8 cellular contexts compared by ENCODE assay signal in the genomic region with DNA sequence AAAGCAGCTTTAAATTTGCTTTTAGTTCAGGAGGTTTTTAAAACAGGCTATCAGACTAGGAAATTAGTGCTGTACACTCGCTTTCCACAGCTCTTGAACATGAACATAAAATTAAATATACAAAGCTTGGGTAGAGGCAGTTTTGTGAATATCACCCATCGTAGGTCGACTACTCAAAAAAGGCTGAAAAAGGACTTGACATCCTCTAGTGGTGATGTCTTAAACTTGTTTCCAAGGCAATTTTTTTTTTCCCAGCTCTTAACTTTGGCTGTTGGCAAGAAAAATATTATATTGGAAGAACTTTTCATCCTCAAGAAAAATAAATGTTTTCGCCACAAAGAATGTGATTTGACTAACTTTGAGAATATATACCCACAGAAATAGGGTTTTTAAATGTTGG. TPM values are rescaled to one million over a fixed set of nuclear protein-coding genes. Genes with fewer than 3 reads are reported as not detected.
A peak's percentile ranks its signal among the peaks of the same experiment; 100 is the strongest.
DNase-seq lines count a peak whose midpoint lies in the region; ATAC-seq and TF ChIP-seq lines count a peak whose summit lies in the region.

No MANE protein-coding gene starts in this region.

- TF ChIP-seq CTCF in SK-N-SH (IDR thresholded peaks at IDR 0.05), result peak; percentile 60

- no peak overlapping the region for H3K4me3 Mint-ChIP-seq in T-helper 17 cell

- peaks cover 0 to 16% of the 10 kb centered on the region in 2 experiments; a peak in 2 of 4 replicates for H3K4me1 ChIP-seq in SK-N-SH (ENCODE audit: control insufficient read depth in 1 of 2, insufficient read depth in 2 of 2, low read depth in 1 of 2, low read length in 1 of 2)

- peaks cover 3% of the 10 kb centered on the region for H3F3A ChIP-seq in SK-N-SH (replicated peaks; ENCODE audit: insufficient read depth)

- no peak overlapping the region for H3K27ac ChIP-seq in SK-N-SH (ENCODE audit: low read depth in 2 of 2, low read length in 1 of 2)

- peaks cover 10% of the 10 kb centered on the region for H3K36me3 Mint-ChIP-seq in T-helper 17 cell (ENCODE audit: low read depth)

- ATAC-seq in T-helper 17 cell, result no peak
- no peak for ATAC-seq in HG02973 (IDR thresholded peaks at IDR 0.05; ENCODE audit: unreplicated experiment)

- H3K27me3 Mint-ChIP-seq in T-helper 17 cell, result peaks cover 59% of the 10 kb centered on the region

- POLR2A ChIA-PET in SK-N-SH (lab: Yijun Ruan, JAX), result interaction anchor here (1.1 kb wide), 1 partner anchor 257 kb away, joined by 9 read pairs; the partner anchor contains the start of gene BCLAF1

- no peak overlapping the region for H2AFZ ChIP-seq in SK-N-SH (ENCODE audit: low read depth)

- H3K4me3 ChIP-seq in SK-N-SH (ENCODE audit: low read depth in 2 of 2, low read length in 1 of 2), result no peak overlapping the region

- H3K27me3 ChIP-seq in SK-N-SH (ENCODE audit: insufficient read depth), result peaks cover 12% of the 10 kb centered on the region; the same call in 1 of the 2 replicates

- no peaks in the 10 kb centered on the region for H3K9me2 ChIP-seq in SK-N-SH

- H3K36me3 ChIP-seq in SK-N-SH (replicated peaks in 1 of 2; ENCODE audit: control insufficient read depth in 1 of 2, insufficient read depth in 2 of 2, low read length in 1 of 2), result no peaks in the 10 kb centered on the region

- H3K4me2 ChIP-seq in SK-N-SH, result no peak overlapping the region

- no peak overlapping the region for H3K27ac Mint-ChIP-seq in T-helper 17 cell

- no peaks in the 10 kb centered on the region for H3K79me2 ChIP-seq in SK-N-SH (ENCODE audit: insufficient read depth)

- TF ChIP-seq RAD21 in SK-N-SH (IDR thresholded peaks at IDR 0.05; ENCODE audit: low read length), result peak; percentile 88

- H3K4me1 Mint-ChIP-seq in T-helper 17 cell, result peaks cover 7% of the 10 kb centered on the region

- 17% methylated on average over 4 of the region's 4 CpGs for WGBS in SK-N-SH (ENCODE audit: low lambda C conversion rate)

- DNase-seq in CD1c-positive myeloid dendritic cell (ENCODE audit: extremely low spot score) (peak; percentile 20), HuH-7 (ENCODE audit: low spot score) (peak; percentile 46), SK-N-SH (peak; percentile 61), glomerular visceral epithelial cell (ENCODE audit: extremely low spot score) (peak; percentile 56), T-helper 17 cell (no peak), NCI-H1436 treated with DMSO at 0.1 percent for 48 hours (lab: John Stamatoyannopoulos, UW) (no peak)
- DNase-seq in activated naive CD4-positive, alpha-beta T cell (lab: John Stamatoyannopoulos, UW), result no peak

- no peaks in the 10 kb centered on the region for H4K20me1 ChIP-seq in SK-N-SH (ENCODE audit: insufficient read depth)

- no peak for TF ChIP-seq EP300 in SK-N-SH (IDR thresholded peaks at IDR 0.05; ENCODE audit: borderline replicate concordance in 1 of 2, low read depth in 1 of 2, low read length in 1 of 2)

- CTCF ChIA-PET in SK-N-SH (lab: Yijun Ruan, JAX), result interaction anchor here (0.6 to 4.4 kb wide), 47 partner anchors 8 to 1047 kb away, joined by 3 to 51 read pairs (median 4); no protein-coding TSS in a partner anchor

- H3K9me3 ChIP-seq in SK-N-SH (no peaks in the 10 kb centered on the region), T-helper 17 cell (ENCODE audit: control insufficient read depth, low read length, poor library complexity, severe bottlenecking) (no peaks in the 10 kb centered on the region)

- H3K9ac ChIP-seq in SK-N-SH, result no peak overlapping the region

TF ChIP-seq in SK-N-SH, 30 proteins besides CTCF, POLR2A, EP300 and RAD21:
- TF ChIP-seq USF2 (IDR thresholded peaks at IDR 0.05; ENCODE audit: borderline replicate concordance, low read depth, low read length), result no peak
- peak; percentile 58 for TF ChIP-seq SMC3 (IDR thresholded peaks at IDR 0.05; ENCODE audit: low read depth, low read length)
- peak; percentile 21 for TF ChIP-seq CHD2 (IDR thresholded peaks at IDR 0.05; ENCODE audit: low read length, partially characterized antibody)

RNA-seq across cellular contexts. Expression of gene MAP7, which starts 2.9 kb away (rescaled TPM):
- 0.76 and 0.97 TPM in 2 replicates for polyA plus RNA-seq in SK-N-SH (2012; rRNA removed)
- 0.99 and 1.3 TPM in 2 replicates for polyA plus RNA-seq in SK-N-SH (2012; cell fraction: cytosol; rRNA removed)
- polyA plus RNA-seq in SK-N-SH (2012; cell fraction: nucleus; rRNA removed), result 1.1 and 1.2 TPM in 2 replicates
- total RNA-seq in T-helper 17 cell, result under 1 TPM; 0.26 to 0.27 TPM

Comparison
In these comparisons a context has a peak if more than half of its experiments do, and no peak if none do; other contexts are left out.
1. DNase-seq: peak in CD1c-positive myeloid dendritic cell (single experiment), HuH-7 (single experiment), SK-N-SH (single experiment) and glomerular visceral epithelial cell (single experiment); none in T-helper 17 cell (0 of 3), NCI-H1436 treated with DMSO at 0.1 percent for 48 hours (single experiment) and activated naive CD4-positive, alpha-beta T cell (0 of 4).